19 cellular contexts compared by ENCODE assay signal in the genomic region with DNA sequence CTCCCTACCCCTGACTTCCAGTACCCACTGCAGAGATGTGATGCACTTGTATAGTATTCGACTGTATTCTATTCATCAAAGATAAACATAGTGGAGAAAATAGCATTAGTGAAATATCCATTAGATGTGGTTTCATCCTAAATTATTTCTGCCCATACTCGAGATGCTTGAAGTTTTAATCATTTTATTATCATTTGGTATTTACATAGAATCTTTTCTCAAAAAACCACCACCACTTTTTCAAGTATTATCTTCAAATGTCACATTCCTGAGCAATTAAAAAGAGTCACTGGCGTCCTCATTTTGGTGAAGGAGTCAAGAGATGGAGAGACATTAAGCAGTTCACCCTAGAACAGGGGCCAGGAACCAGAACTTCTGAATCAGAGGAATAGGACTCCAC.
A peak's percentile ranks its signal among the peaks of the same experiment; 100 is the strongest.
DNase-seq lines count a peak whose midpoint lies in the region; ATAC-seq, FAIRE-seq and TF ChIP-seq lines count a peak whose summit lies in the region.
"Had no signal": no experiment of that assay in that cellular context is flagged by ENCODE, and none has a peak within 500 bp of the region (broad histone marks: within the 10 kb centered on the region; RNA-seq: fewer than 3 reads in every experiment).

No MANE protein-coding gene starts in this region.

- H3K4me2 ChIP-seq in mesenchymal stem cell (ENCODE audit: low read length, poor library complexity, severe bottlenecking), result no peak overlapping the region

- H3K9me3 ChIP-seq in mesenchymal stem cell (ENCODE audit: control insufficient read depth, low read length) (no peaks in the 10 kb centered on the region), right atrium auricular region (no peaks in the 10 kb centered on the region)
- H3K9me3 ChIP-seq: Caco-2 had no signal

- H4K91ac ChIP-seq in mesenchymal stem cell (ENCODE audit: low read length), result no peak overlapping the region

- no peak overlapping the region for H3K4ac ChIP-seq in mesenchymal stem cell (ENCODE audit: low read depth in 1 of 2, low read length in 2 of 2)

- H2BK5ac ChIP-seq in mesenchymal stem cell (ENCODE audit: low read depth, low read length, poor library complexity, severe bottlenecking), result no peak overlapping the region

- H2BK120ac ChIP-seq in mesenchymal stem cell (ENCODE audit: low read depth, low read length), result no peak overlapping the region

- ATAC-seq in HG03025 (IDR thresholded peaks at IDR 0.05; ENCODE audit: low FRiP score, unreplicated experiment), result no peak
- ATAC-seq: HCT116, HepG2 had no signal

- WGBS in mesenchymal stem cell, result 29% methylated on average over 1 of the region's 3 CpGs

- no peak overlapping the region for H2BK15ac ChIP-seq in mesenchymal stem cell (ENCODE audit: low read depth, poor library complexity, severe bottlenecking)

- no peak overlapping the region for H2BK12ac ChIP-seq in mesenchymal stem cell (ENCODE audit: low read length in 2 of 2)

- FAIRE-seq in RCC 7860 (lab: Jason Lieb, UNC), result no peak
- FAIRE-seq: A204.1, D721Med, HepG2 had no signal

- H3K27ac ChIP-seq in mesenchymal stem cell (ENCODE audit: low read length, poor library complexity, severe bottlenecking), result no peak overlapping the region
- no peak overlapping the region for H3K27ac ChIP-seq in right atrium auricular region
- H3K27ac ChIP-seq: C4-2B had no signal

- H2AK5ac ChIP-seq in mesenchymal stem cell (ENCODE audit: low read length, severe bottlenecking), result no peak overlapping the region

- no peak overlapping the region for H4K8ac ChIP-seq in mesenchymal stem cell (ENCODE audit: low read length)

- H3K14ac ChIP-seq in mesenchymal stem cell (ENCODE audit: low read length in 2 of 2), result no peak overlapping the region

- no peak for TF ChIP-seq CTCF in right atrium auricular region (IDR thresholded peaks at IDR 0.05)

- DNase-seq in HS-27A (ENCODE audit: low read depth) (peak; percentile 39), astrocyte of the hippocampus (ENCODE audit: low read depth, low spot score) (peak; percentile 22), mesenchymal stem cell (peak; percentile 41), RCC 7860 (ENCODE audit: low spot score) (no peak), right atrium auricular region (ENCODE audit: low spot score) (no peak)
- DNase-seq: ACHN; AML-193; Caco-2; CD4-positive, alpha-beta T cell; GF-D8; GOT3; H7; HFFc6 had no signal

- H3K18ac ChIP-seq in mesenchymal stem cell (ENCODE audit: low read depth in 1 of 2, low read length in 2 of 2), result no peak overlapping the region

- H3K36me3 ChIP-seq in mesenchymal stem cell (ENCODE audit: control insufficient read depth in 1 of 2, insufficient read depth in 2 of 2, low read depth in 1 of 2, low read length in 2 of 2) (no peaks in the 10 kb centered on the region), right atrium auricular region (no peaks in the 10 kb centered on the region)

- no peak overlapping the region for H3K23ac ChIP-seq in mesenchymal stem cell (ENCODE audit: low read length in 2 of 2)

- no peaks in the 10 kb centered on the region for H3K4me1 ChIP-seq in mesenchymal stem cell (ENCODE audit: control insufficient read depth, insufficient read depth, low read depth, low read length)
- H3K4me1 ChIP-seq in right atrium auricular region, result no peaks in the 10 kb centered on the region
- H3K4me1 ChIP-seq: Caco-2 had no signal

- no peak overlapping the region for H3K9ac ChIP-seq in mesenchymal stem cell (ENCODE audit: low read length)

- H3K27me3 ChIP-seq in mesenchymal stem cell (ENCODE audit: control insufficient read depth in 1 of 2, insufficient read depth in 1 of 2, low read length in 2 of 2), result no peaks in the 10 kb centered on the region
- H3K27me3 ChIP-seq in right atrium auricular region, result no peaks in the 10 kb centered on the region

- H2AFZ ChIP-seq in mesenchymal stem cell (ENCODE audit: low read depth, low read length), result no peak overlapping the region

- H3K4me3 ChIP-seq in mesenchymal stem cell (ENCODE audit: insufficient read depth in 1 of 2, low read depth in 1 of 2, low read length in 2 of 2), result no peak overlapping the region
- no peak overlapping the region for H3K4me3 ChIP-seq in right atrium auricular region

- H3K79me1 ChIP-seq in mesenchymal stem cell (replicated peaks; ENCODE audit: low read length, poor library complexity, severe bottlenecking), result no peaks in the 10 kb centered on the region

Comparison
In these comparisons a context has a peak if more than half of its experiments do, and no peak if none do; other contexts are left out.
1. DNase-seq: peak in HS-27A (single experiment), astrocyte of the hippocampus (single experiment) and mesenchymal stem cell (single experiment); none in RCC 7860 (single experiment) and right atrium auricular region (single experiment).